In the genomic region with DNA sequence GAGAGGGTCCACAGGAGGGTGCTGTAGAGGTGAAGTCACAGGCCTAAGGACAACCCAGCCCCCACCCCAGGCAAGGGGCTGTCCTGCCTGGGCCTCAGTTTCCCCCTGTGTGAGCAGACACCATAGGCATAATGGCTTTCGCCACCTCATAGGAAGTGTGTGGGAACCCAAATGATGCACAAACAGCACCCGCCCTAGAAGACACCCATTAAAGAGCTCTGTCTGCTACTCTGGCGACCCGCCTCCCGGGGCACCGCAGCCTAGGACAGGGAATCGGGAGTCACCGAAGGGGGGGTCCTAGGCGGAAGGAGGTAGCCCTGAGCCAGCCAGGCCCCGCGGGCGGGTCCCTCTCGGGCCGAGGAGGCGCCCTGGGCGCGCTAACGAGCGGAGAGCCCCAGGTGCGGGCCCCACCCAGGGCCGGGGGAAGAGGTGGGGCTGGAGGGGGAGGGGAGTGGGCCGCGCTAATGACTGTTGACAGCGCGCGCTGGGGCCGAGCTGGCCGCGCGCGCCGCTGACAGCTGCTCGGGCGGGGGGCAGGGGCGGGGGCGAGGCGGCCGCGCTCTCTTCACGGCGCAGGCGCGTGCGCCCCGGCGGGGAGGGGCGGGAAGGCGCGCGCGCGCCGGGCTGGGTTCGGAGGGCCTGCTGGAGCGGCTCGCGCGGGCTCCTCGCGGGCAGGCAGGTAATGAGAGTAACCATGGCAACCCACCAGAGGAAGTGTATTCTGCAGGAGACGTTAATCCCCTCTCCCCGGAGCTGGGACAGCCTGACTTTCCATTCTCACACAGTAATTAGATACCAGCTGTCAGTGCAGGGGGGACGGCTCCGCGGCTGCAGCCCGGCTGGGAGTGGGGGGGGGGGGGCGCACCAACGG, we compare ENCODE assay signal across 8 cellular contexts. TPM values are rescaled to one million over a fixed set of nuclear protein-coding genes. Genes with fewer than 3 reads are reported as not detected.
DNase-seq lines count a peak whose midpoint lies in the region; ATAC-seq and TF ChIP-seq lines count a peak whose summit lies in the region.

No MANE protein-coding gene starts in this region.

- H3K27me3 ChIP-seq in A673 (replicated peaks; ENCODE audit: insufficient read depth, low read depth, low read length, poor library complexity) = no peaks in the 10 kb centered on the region
- no peaks in the 10 kb centered on the region for H3K27me3 ChIP-seq in Peyer's patch

- H3K9me3 ChIP-seq in A673 (ENCODE audit: low read depth, low read length, poor library complexity, severe bottlenecking) = no peaks in the 10 kb centered on the region
- no peaks in the 10 kb centered on the region for H3K9me3 ChIP-seq in Peyer's patch

- DNase-seq in A673 (ENCODE audit: low spot score) = peak; percentile 84
- DNase-seq in Jurkat, Clone E6-1 (ENCODE audit: low read depth, low spot score) = peak; percentile 89
- DNase-seq in Peyer's patch = peak; percentile 80 to 91 (median 86)
- DNase-seq in activated effector memory CD4-positive, alpha-beta T cell treated with anti-CD3 and anti-CD28 coated beads, Interleukin-2, amount 50 U/mL, for 16 hours = peak; percentile 91
- DNase-seq in germinal center (ENCODE audit: low spot score) = peak; percentile 87
- DNase-seq in omental fat pad (ENCODE audit: low spot score) = no peak

- TF ChIP-seq POLR2A in Peyer's patch (IDR thresholded peaks at IDR 0.05) = no peak

- no peak overlapping the region for H3K27ac ChIP-seq in A673 (ENCODE audit: low read depth, low read length, poor library complexity, severe bottlenecking)
- peak overlapping the region; percentile 70 to 89 (median 85) for H3K27ac ChIP-seq in Peyer's patch
- H3K27ac ChIP-seq in urinary bladder (ENCODE audit: low read depth) = peak overlapping the region; percentile 42

- H3K36me3 ChIP-seq in A673 (ENCODE audit: insufficient read depth, low read length, poor library complexity, severe bottlenecking) (no peaks in the 10 kb centered on the region), Peyer's patch (no peaks in the 10 kb centered on the region), urinary bladder (ENCODE audit: insufficient read depth) (no peaks in the 10 kb centered on the region)

- CTCF ChIA-PET in A673 (lab: Charles Lee) = interaction anchor here (0.6 kb wide), 2 partner anchors 242 to 455 kb away, joined by 5 read pairs; no protein-coding TSS in a partner anchor

- H3K4me3 ChIP-seq in A673 (ENCODE audit: low read depth, low read length, poor library complexity, severe bottlenecking) (peak overlapping the region; percentile 39), Peyer's patch (peak overlapping the region; percentile 41 to 68 (median 62)), urinary bladder (ENCODE audit: low read depth, low read length) (peak overlapping the region; percentile 47)
- H3K4me3 ChIP-seq in Jurkat, Clone E6-1 (ENCODE audit: low read length) = peak overlapping the region; percentile 64

- BruUV-seq in A673 (replicated peaks; lab: Mats Ljungman, UMichigan) = no TSS peak

- intact Hi-C loops in A673 (cut with micrococcal nuclease; ENCODE audit: unreplicated experiment) = no loop called here

- peak; percentile 39 for ATAC-seq in GM18909 (IDR thresholded peaks at IDR 0.05; ENCODE audit: poor library complexity, unreplicated experiment)
- ATAC-seq in omental fat pad (ENCODE audit: low FRiP score) = peak; percentile 15

- POLR2A ChIA-PET in A673 (lab: Charles Lee; ENCODE audit: low non-redundant PET) = interaction anchor here (0.6 kb wide), 1 partner anchor 1458 kb away, joined by 6 read pairs; a partner anchor contains a TSS

- H3K4me1 ChIP-seq in A673 (ENCODE audit: insufficient read depth, low read length, poor library complexity, severe bottlenecking) (peaks cover 11% of the 10 kb centered on the region), Peyer's patch (peaks cover 5 to 50% (median 29%) of the 10 kb centered on the region in 4 donors), urinary bladder (ENCODE audit: insufficient read depth) (peaks cover 4% of the 10 kb centered on the region)

- WGBS in urinary bladder = 3% methylated on average over 68 of the region's 68 CpGs

- TF ChIP-seq CTCF in A673 (conservative IDR thresholded peaks at IDR 0.05; ENCODE audit: low read depth, low read length) (no peak), Peyer's patch (IDR thresholded peaks at IDR 0.05) (no peak), omental fat pad (IDR thresholded peaks at IDR 0.05) (no peak)

RNA-seq across cellular contexts. Expression of a gene that starts 48.9 kb away (rescaled TPM):
- total RNA-seq in A673 (2021) = 1.4 and 3.2 TPM in 2 replicates
- polyA plus RNA-seq in Jurkat, Clone E6-1 (2012; ENCODE audit: insufficient read depth, insufficient read length) = 16.0 TPM
- 100 to 1,000 TPM in 2 of 4 donors, 10 to 100 TPM in 2; 44.6 to 134 (median 109) TPM for total RNA-seq in Peyer's patch
- 10 to 100 TPM in 3 of 4 donors, 1 to 10 TPM in 1; 6.8 to 15.3 (median 13.6) TPM for total RNA-seq in omental fat pad
- 9.1 TPM for total RNA-seq in urinary bladder
- 11.5 TPM for polyA plus RNA-seq in urinary bladder
